27 cellular contexts compared by ENCODE assay signal in the genomic region with DNA sequence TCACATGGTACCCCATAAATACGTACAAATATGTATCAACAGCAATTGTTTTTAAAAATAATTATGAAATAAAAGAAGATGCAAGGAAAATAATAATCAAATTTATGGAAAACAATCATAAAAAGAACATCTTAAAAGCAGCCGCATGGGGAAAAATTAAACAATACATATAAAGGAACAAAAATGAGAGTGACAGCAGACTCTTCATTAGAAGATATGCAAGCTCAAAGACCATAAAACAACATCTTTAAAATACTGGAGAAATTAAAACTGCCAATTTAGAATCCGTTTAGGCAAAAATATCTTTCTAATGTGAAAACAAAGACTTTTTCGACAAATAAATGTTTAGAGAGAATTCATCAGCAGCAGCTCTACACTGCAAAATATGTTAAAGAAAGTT.
"Had no signal": no experiment of that assay in that cellular context is flagged by ENCODE, and none has a peak within 500 bp of the region (broad histone marks: within the 10 kb centered on the region; RNA-seq: fewer than 3 reads in every experiment).

No MANE protein-coding gene starts in this region.

- H3K9me3 ChIP-seq: testis, thoracic aorta, thyroid gland, tibial artery, upper lobe of left lung, upper lobe of right lung, vagina had no signal

- FAIRE-seq: urothelium cell line had no signal

- H3K27ac ChIP-seq: stomach, suprapubic skin, testis, thoracic aorta, thyroid gland, tibial artery, tibial nerve, transverse colon, upper lobe of left lung, upper lobe of right lung, uterus, vagina had no signal

- H3K4me3 ChIP-seq: stomach, suprapubic skin, testis, thoracic aorta, thyroid gland, tibial artery, tibial nerve, transverse colon, upper lobe of left lung, upper lobe of right lung, uterus, vagina had no signal

- H3K27me3 ChIP-seq: stomach, suprapubic skin, testis, thyroid gland, tibial artery, tibial nerve, transverse colon, upper lobe of left lung, upper lobe of right lung, uterus, vagina had no signal

- H3K4me1 ChIP-seq: stomach, suprapubic skin, testis, thyroid gland, tibial artery, tibial nerve, transverse colon, upper lobe of left lung, upper lobe of right lung, uterus, vagina had no signal

- DNase-seq: stimulated activated CD4-positive, alpha-beta T cell treated with anti-CD3 and anti-CD28 coated beads, Interleukin-2, amount 100 ng/mL, for 48 hours; stimulated activated CD4-positive, alpha-beta T cell treated with anti-CD3 and anti-CD28 coated beads, Interleukin-4, amount 100 ng/mL, for 1 hour; stimulated activated CD4-positive, alpha-beta T cell treated with anti-CD3 and anti-CD28 coated beads, Interleukin-4, amount 100 ng/mL, for 24 hours; stimulated activated CD4-positive, alpha-beta T cell treated with anti-CD3 and anti-CD28 coated beads, Interleukin-4, amount 100 ng/mL, for 4 hours; stimulated activated CD8-positive, alpha-beta memory T cell treated with anti-CD3 and anti-CD28 coated beads, Interleukin-4, amount 100 ng/mL, for 48 hours; stimulated activated naive B cell treated with anti-CD40 and anti-IgM and Interleukin-4, amounts not matched to agents 10 μg/mL and 1 μg/mL and 100 μg/mL, for 72 hours; stimulated activated naive CD4-positive, alpha-beta T cell; stimulated activated naive CD4-positive, alpha-beta T cell treated with Interleukin-2 at 50 U/mL for 16 hours; stimulated activated naive CD8-positive, alpha-beta T cell treated with anti-CD3 and anti-CD28 coated beads, Interleukin-15, amount 100 ng/mL, for 72 hours; stimulated activated naive CD8-positive, alpha-beta T cell treated with anti-CD3 and anti-CD28 coated beads, Interleukin-15, Interleukin-2, amounts not matched to agents 100 U/mL and 50 U/mL, for 24 hours; stomach; substantia nigra; testis; thyroid gland; tibial artery; transverse colon; trophoblast cell; upper lobe of left lung; upper lobe of right lung; uterus had no signal

- ATAC-seq: stimulated activated effector memory CD8-positive, alpha-beta T cell treated with anti-CD3 and anti-CD28 coated beads, Interleukin-12 subunit alpha, Interleukin-12 subunit beta, amount 100 ng/mL, for 72 hours; stimulated activated memory B cell treated with anti-CD40 and anti-IgM and Interleukin-4, amounts not matched to agents 10 μg/mL and 1 μg/mL and 100 μg/mL, for 72 hours; stimulated activated naive B cell treated with anti-CD40 and anti-IgM and Interleukin-4, amounts not matched to agents 10 μg/mL and 1 μg/mL and 100 μg/mL, for 72 hours; stimulated activated naive CD8-positive, alpha-beta T cell treated with anti-CD3 and anti-CD28 coated beads, Interleukin-15, amount 100 ng/mL, for 72 hours; stimulated activated naive CD8-positive, alpha-beta T cell treated with anti-CD3 and anti-CD28 coated beads, Interleukin-15, Interleukin-2, amounts not matched to agents 100 U/mL and 50 U/mL, for 24 hours; upper lobe of right lung had no signal

- H3K36me3 ChIP-seq: stomach, suprapubic skin, thoracic aorta, thyroid gland, tibial artery, tibial nerve, transverse colon, upper lobe of left lung, upper lobe of right lung, uterus, vagina had no signal
